8 cellular contexts compared by ENCODE assay signal in the genomic region with DNA sequence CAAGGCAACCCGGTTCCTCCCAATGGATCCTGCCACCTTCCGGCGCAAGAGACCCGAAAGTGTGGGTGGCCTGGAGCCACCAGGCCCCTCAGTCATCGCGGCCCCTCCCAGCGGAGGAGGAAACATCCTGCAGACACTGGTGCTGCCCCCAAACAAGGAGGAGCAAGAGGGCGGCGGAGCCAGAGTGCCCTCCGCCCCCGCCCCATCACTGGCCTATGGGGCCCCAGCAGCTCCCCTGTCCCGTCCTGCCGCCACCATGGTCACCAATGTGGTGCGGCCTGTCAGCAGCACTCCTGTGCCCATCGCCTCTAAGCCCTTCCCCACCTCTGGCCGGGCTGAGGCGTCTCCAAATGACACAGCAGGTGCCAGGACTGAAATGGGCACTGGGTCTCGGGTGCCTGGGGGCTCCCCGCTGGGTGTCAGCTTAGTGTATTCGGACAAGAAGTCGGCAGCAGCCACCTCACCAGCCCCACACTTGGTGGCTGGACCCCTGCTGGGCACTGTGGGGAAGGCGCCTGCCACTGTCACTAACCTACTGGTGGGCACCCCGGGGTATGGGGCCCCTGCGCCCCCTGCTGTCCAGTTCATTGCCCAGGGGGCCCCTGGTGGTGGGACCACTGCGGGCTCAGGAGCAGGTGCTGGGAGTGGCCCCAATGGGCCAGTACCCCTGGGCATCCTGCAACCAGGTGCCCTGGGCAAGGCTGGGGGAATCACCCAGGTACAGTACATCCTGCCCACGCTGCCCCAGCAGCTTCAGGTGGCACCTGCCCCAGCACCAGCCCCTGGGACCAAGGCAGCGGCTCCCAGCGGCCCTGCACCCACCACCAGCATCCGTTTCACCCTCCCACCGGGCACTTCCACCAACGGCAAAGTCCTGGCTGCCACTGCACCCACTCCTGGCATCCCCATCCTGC. TPM values are rescaled to one million over a fixed set of nuclear protein-coding genes. Genes with fewer than 3 reads are reported as not detected.
DNase-seq lines count a peak whose midpoint lies in the region; ATAC-seq, FAIRE-seq and TF ChIP-seq lines count a peak whose summit lies in the region.

No MANE protein-coding gene starts in this region.

- H3K9ac ChIP-seq in IMR-90 (ENCODE audit: low read depth, low read length), result no peak overlapping the region

- no peak overlapping the region for H3K4me2 ChIP-seq in IMR-90 (ENCODE audit: low read depth, low read length)

- H2AK5ac ChIP-seq in IMR-90 (ENCODE audit: low read depth, low read length), result no peak overlapping the region

- H2BK20ac ChIP-seq in IMR-90 (ENCODE audit: low read depth, low read length), result no peak overlapping the region

- H3K79me1 ChIP-seq in IMR-90 (ENCODE audit: low read depth in 1 of 2, low read length in 2 of 2), result peaks cover 15 to 22% of the 10 kb centered on the region in 2 experiments

- H2BK15ac ChIP-seq in IMR-90 (ENCODE audit: low read depth, low read length), result no peak overlapping the region

- H3K4me3 ChIP-seq in CD4-positive, CD25-positive, alpha-beta regulatory T cell (ENCODE audit: low read depth, low read length), result no peak overlapping the region
- no peak overlapping the region for H3K4me3 ChIP-seq in IMR-90 (ENCODE audit: insufficient read depth, low read depth, low read length)
- H3K4me3 ChIP-seq in foreskin fibroblast (ENCODE audit: low read depth in 1 of 2, low read length in 2 of 2), result no peak overlapping the region

- H4K8ac ChIP-seq in IMR-90 (ENCODE audit: low read depth in 2 of 2, low read length in 2 of 2), result no peak overlapping the region

- no peak overlapping the region for H2BK120ac ChIP-seq in IMR-90 (ENCODE audit: low read depth, low read length)

- peaks cover 5% of the 10 kb centered on the region for H3K36me3 Mint-ChIP-seq in CD4-positive, CD25-positive, alpha-beta regulatory T cell
- peaks cover 16% of the 10 kb centered on the region for H3K36me3 Mint-ChIP-seq in activated CD8-positive, alpha-beta memory T cell treated with anti-CD3 and anti-CD28 coated beads, Interleukin-2, amount 10 ng/mL, durations not matched to agents 7 days and 5 days

- FAIRE-seq in frontal cortex (lab: Jason Lieb, UNC), result no peak

- DNase-seq in CD4-positive, CD25-positive, alpha-beta regulatory T cell, result peak; percentile 54 to 60 (median 55)
- DNase-seq in IMR-90, result no peak
- DNase-seq in activated CD8-positive, alpha-beta memory T cell treated with anti-CD3 and anti-CD28 coated beads, Interleukin-2, amount 10 ng/mL, durations not matched to agents 7 days and 5 days, result peak; percentile 70
- peak in 1 of 2 donors; percentile 45 for DNase-seq in foreskin fibroblast
- peak; percentile 30 to 35 for DNase-seq in stimulated activated CD8-positive, alpha-beta memory T cell treated with anti-CD3 and anti-CD28 coated beads, Interleukin-15, amount 100 ng/mL, for 4 hours (ENCODE audit: low read depth in 2 of 2)
- no peak for DNase-seq in NCI-H226
- DNase-seq in frontal cortex (ENCODE audit: low spot score in 2 of 2), result no peak

- peaks cover 14% of the 10 kb centered on the region for H4K20me1 ChIP-seq in IMR-90 (ENCODE audit: insufficient read depth, low read length)

- no peaks in the 10 kb centered on the region for H3K9me3 Mint-ChIP-seq in CD4-positive, CD25-positive, alpha-beta regulatory T cell
- H3K9me3 Mint-ChIP-seq in activated CD8-positive, alpha-beta memory T cell treated with anti-CD3 and anti-CD28 coated beads, Interleukin-2, amount 10 ng/mL, durations not matched to agents 7 days and 5 days (ENCODE audit: low read depth), result no peaks in the 10 kb centered on the region

- BruUV-seq in IMR-90 (replicated peaks; lab: Mats Ljungman, UMichigan), result no TSS peak

- no peak overlapping the region for H3K23ac ChIP-seq in IMR-90 (ENCODE audit: low read depth, low read length)

- no peak overlapping the region for H3K27ac ChIP-seq in CD4-positive, CD25-positive, alpha-beta regulatory T cell (ENCODE audit: insufficient read depth, low read length, poor library complexity, severe bottlenecking)
- H3K27ac ChIP-seq in IMR-90 (ENCODE audit: insufficient read depth, low read length), result no peak overlapping the region

- TF ChIP-seq CTCF in IMR-90 (conservative IDR thresholded peaks at IDR 0.05; ENCODE audit: low read depth, low read length) (peak; percentile 68), foreskin fibroblast (IDR thresholded peaks at IDR 0.05; ENCODE audit: low read depth, low read length) (peak; percentile 51)

- TF ChIP-seq POLR2A in IMR-90 (IDR thresholded peaks at IDR 0.05; ENCODE audit: low read depth, low read length), result no peak

- TF ChIP-seq RAD21 in IMR-90 (IDR thresholded peaks at IDR 0.05; ENCODE audit: low read length), result peak; percentile 68

- peaks cover 4% of the 10 kb centered on the region for H3K4me1 ChIP-seq in CD4-positive, CD25-positive, alpha-beta regulatory T cell (ENCODE audit: control insufficient read depth, insufficient read depth, low read length, poor library complexity, severe bottlenecking)
- H3K4me1 ChIP-seq in IMR-90 (ENCODE audit: control insufficient read depth, insufficient read depth, low read length), result peaks cover 7% of the 10 kb centered on the region; the same call in 1 of the 2 replicates

- H3K14ac ChIP-seq in IMR-90 (replicated peaks; ENCODE audit: low read depth, low read length), result no peak overlapping the region

- dilution Hi-C loops in IMR-90 (cut with HindIII; ENCODE audit: low sequenced_read_pairs, unreplicated experiment), result no loop called here

- H3K4me3 Mint-ChIP-seq in CD4-positive, CD25-positive, alpha-beta regulatory T cell, result no peak overlapping the region
- no peak overlapping the region for H3K4me3 Mint-ChIP-seq in activated CD8-positive, alpha-beta memory T cell treated with anti-CD3 and anti-CD28 coated beads, Interleukin-2, amount 10 ng/mL, durations not matched to agents 7 days and 5 days

- H3K27me3 Mint-ChIP-seq in CD4-positive, CD25-positive, alpha-beta regulatory T cell, result no peaks in the 10 kb centered on the region
- H3K27me3 Mint-ChIP-seq in activated CD8-positive, alpha-beta memory T cell treated with anti-CD3 and anti-CD28 coated beads, Interleukin-2, amount 10 ng/mL, durations not matched to agents 7 days and 5 days, result no peaks in the 10 kb centered on the region

- H3K4me1 Mint-ChIP-seq in CD4-positive, CD25-positive, alpha-beta regulatory T cell, result peaks cover 0 to 24% (median 8%) of the 10 kb centered on the region in 4 donors
- peaks cover 6% of the 10 kb centered on the region for H3K4me1 Mint-ChIP-seq in activated CD8-positive, alpha-beta memory T cell treated with anti-CD3 and anti-CD28 coated beads, Interleukin-2, amount 10 ng/mL, durations not matched to agents 7 days and 5 days

- H2AK9ac ChIP-seq in IMR-90 (replicated peaks; ENCODE audit: low read depth, low read length, poor library complexity), result peak overlapping the region; percentile 55

- no peak overlapping the region for H2BK5ac ChIP-seq in IMR-90 (ENCODE audit: low read depth, low read length, poor library complexity, severe bottlenecking)

- H3K4ac ChIP-seq in IMR-90 (ENCODE audit: low read depth, low read length), result no peak overlapping the region

- H3K18ac ChIP-seq in IMR-90 (ENCODE audit: low read depth, low read length), result no peak overlapping the region

- no peaks in the 10 kb centered on the region for H3K27me3 ChIP-seq in CD4-positive, CD25-positive, alpha-beta regulatory T cell (ENCODE audit: control insufficient read depth, insufficient read depth, low read length)
- no peaks in the 10 kb centered on the region for H3K27me3 ChIP-seq in IMR-90 (ENCODE audit: control insufficient read depth, insufficient read depth, low read length)

- H4K5ac ChIP-seq in IMR-90 (ENCODE audit: low read depth, low read length), result no peak overlapping the region

- intact Hi-C loops in IMR-90 (cut with micrococcal nuclease), result no loop called here

- in situ Hi-C loops in IMR-90 (cut with MboI; ENCODE audit: low sequenced_read_pairs), result no loop called here

- H3K9me3 ChIP-seq in CD4-positive, CD25-positive, alpha-beta regulatory T cell (ENCODE audit: control insufficient read depth in 2 of 2, low read length in 2 of 2), result no peaks in the 10 kb centered on the region
- no peaks in the 10 kb centered on the region for H3K9me3 ChIP-seq in IMR-90 (ENCODE audit: control insufficient read depth, insufficient read depth, low read length)

- no peak overlapping the region for H3K56ac ChIP-seq in IMR-90 (ENCODE audit: extremely low read depth, insufficient read depth, low read length)

- no peak overlapping the region for H3K27ac Mint-ChIP-seq in CD4-positive, CD25-positive, alpha-beta regulatory T cell
- H3K27ac Mint-ChIP-seq in activated CD8-positive, alpha-beta memory T cell treated with anti-CD3 and anti-CD28 coated beads, Interleukin-2, amount 10 ng/mL, durations not matched to agents 7 days and 5 days, result no peak overlapping the region

- peaks cover 54% of the 10 kb centered on the region for H3K36me3 ChIP-seq in CD4-positive, CD25-positive, alpha-beta regulatory T cell (ENCODE audit: control insufficient read depth, insufficient read depth, low read length)
- peaks cover 76% of the 10 kb centered on the region for H3K36me3 ChIP-seq in IMR-90 (ENCODE audit: control insufficient read depth, insufficient read depth, low read length)

- POLR2A ChIA-PET in IMR-90 (lab: Charles Lee; ENCODE audit: unreplicated experiment), result no interaction called here

- no peak overlapping the region for H4K91ac ChIP-seq in IMR-90 (ENCODE audit: insufficient read depth, low read depth, low read length)

- 91% methylated on average over 19 of the region's 31 CpGs; no CpG with 5 or more reads in 1 of the 2 experiments for WGBS in IMR-90 (ENCODE audit: extremely low coverage in 2 of 2, insufficient read length in 1 of 2), 2 experiments

- peak overlapping the region; percentile 58 for H2AFZ ChIP-seq in IMR-90 (replicated peaks; ENCODE audit: low read length, poor library complexity)

- peak; percentile 70 to 78 for ATAC-seq in CD4-positive, CD25-positive, alpha-beta regulatory T cell (ENCODE audit: low read depth in 2 of 2)
- ATAC-seq in IMR-90 (ENCODE audit: low read depth) (peak; percentile 46), GM21526 (IDR thresholded peaks at IDR 0.05; ENCODE audit: low FRiP score, unreplicated experiment) (no peak)
- ATAC-seq in activated CD8-positive, alpha-beta memory T cell treated with anti-CD3 and anti-CD28 coated beads, Interleukin-2, amount 10 ng/mL, durations not matched to agents 7 days and 5 days, result peak; percentile 72

- CTCF ChIA-PET in IMR-90 (lab: Yijun Ruan, JAX), result no interaction called here
- CTCF ChIA-PET in activated CD8-positive, alpha-beta memory T cell treated with anti-CD3 and anti-CD28 coated beads, Interleukin-2, amount 10 ng/mL, durations not matched to agents 7 days and 5 days (lab: Charles Lee), result no interaction called here

- peaks cover 4% of the 10 kb centered on the region; the same call in 1 of the 2 replicates for H3K9me1 ChIP-seq in IMR-90 (ENCODE audit: insufficient read depth, low read length)

RNA-seq across cellular contexts. Expression of a gene that starts 11.2 kb away (rescaled TPM):
- total RNA-seq in CD4-positive, CD25-positive, alpha-beta regulatory T cell, result not detected
- polyA plus RNA-seq in CD4-positive, CD25-positive, alpha-beta regulatory T cell, result under 1 TPM; 0.10 to 0.83 (median 0.21) TPM
- total RNA-seq in IMR-90 (2012; rRNA removed), result 0.28 and 0.36 TPM in 2 replicates
- polyA plus RNA-seq in IMR-90 (2012; rRNA removed), result 1.6 and 1.8 TPM in 2 replicates
- 0.79 and 1.7 TPM in 2 replicates for polyA plus RNA-seq in IMR-90 (2012; cell fraction: cytosol; rRNA removed)
- polyA plus RNA-seq in IMR-90 (2012; cell fraction: nucleus; rRNA removed; ENCODE audit: low replicate concordance), result 0.60 and 1.5 TPM in 2 replicates
- 1 to 10 TPM in 1 of 2 experiments, under 1 TPM in 1; 0.89 to 1.1 TPM for total RNA-seq in activated CD8-positive, alpha-beta memory T cell treated with anti-CD3 and anti-CD28 coated beads, Interleukin-2, amount 10 ng/mL, durations not matched to agents 7 days and 5 days
- 2.0 TPM for total RNA-seq in frontal cortex

RNA-seq across cellular contexts. Expression of a gene that starts 11.6 kb away (rescaled TPM):
- 27.5 TPM for total RNA-seq in CD4-positive, CD25-positive, alpha-beta regulatory T cell
- polyA plus RNA-seq in CD4-positive, CD25-positive, alpha-beta regulatory T cell, result 10 to 100 TPM; 54.5 to 71.6 (median 59.8) TPM
- total RNA-seq in IMR-90 (2012; rRNA removed) (71.2 and 76.4 TPM in 2 replicates), frontal cortex (242 TPM)
- 64.3 and 69.7 TPM in 2 replicates for polyA plus RNA-seq in IMR-90 (2012; rRNA removed)
- 92.1 and 108 TPM in 2 replicates for polyA plus RNA-seq in IMR-90 (2012; cell fraction: cytosol; rRNA removed)
- 40.0 and 79.4 TPM in 2 replicates for polyA plus RNA-seq in IMR-90 (2012; cell fraction: nucleus; rRNA removed; ENCODE audit: low replicate concordance)
- 10 to 100 TPM; 38.0 to 38.9 TPM for total RNA-seq in activated CD8-positive, alpha-beta memory T cell treated with anti-CD3 and anti-CD28 coated beads, Interleukin-2, amount 10 ng/mL, durations not matched to agents 7 days and 5 days

RNA-seq across cellular contexts. Expression of a gene that starts 21.7 kb away (rescaled TPM):
- 124 TPM for total RNA-seq in CD4-positive, CD25-positive, alpha-beta regulatory T cell
- under 1 TPM; 0.41 to 0.91 (median 0.68) TPM for polyA plus RNA-seq in CD4-positive, CD25-positive, alpha-beta regulatory T cell
- 1.8 and 2.5 TPM in 2 replicates for total RNA-seq in IMR-90 (2012; rRNA removed)
- polyA plus RNA-seq in IMR-90 (2012; rRNA removed), result 23.2 and 27.3 TPM in 2 replicates
- 20.0 and 22.5 TPM in 2 replicates for polyA plus RNA-seq in IMR-90 (2012; cell fraction: cytosol; rRNA removed)
- polyA plus RNA-seq in IMR-90 (2012; cell fraction: nucleus; rRNA removed; ENCODE audit: low replicate concordance), result 50.1 and 139 TPM in 2 replicates
- 10 to 100 TPM; 67.3 to 77.3 TPM for total RNA-seq in activated CD8-positive, alpha-beta memory T cell treated with anti-CD3 and anti-CD28 coated beads, Interleukin-2, amount 10 ng/mL, durations not matched to agents 7 days and 5 days
- 15.5 TPM for total RNA-seq in frontal cortex

RNA-seq across cellular contexts. Expression of a gene that starts 22.3 kb away (rescaled TPM):
- total RNA-seq in CD4-positive, CD25-positive, alpha-beta regulatory T cell, result not detected
- not detected for polyA plus RNA-seq in CD4-positive, CD25-positive, alpha-beta regulatory T cell
- total RNA-seq in IMR-90 (2012; rRNA removed) (under 0.01 and 2.5 TPM in 2 replicates), frontal cortex (35.1 TPM)
- polyA plus RNA-seq in IMR-90 (2012; rRNA removed), result 0.09 and 0.41 TPM in 2 replicates
- polyA plus RNA-seq in IMR-90 (2012; cell fraction: cytosol; rRNA removed), result 0.10 and 0.20 TPM in 2 replicates
- polyA plus RNA-seq in IMR-90 (2012; cell fraction: nucleus; rRNA removed; ENCODE audit: low replicate concordance), result 1.5 and 2.9 TPM in 2 replicates
- total RNA-seq in activated CD8-positive, alpha-beta memory T cell treated with anti-CD3 and anti-CD28 coated beads, Interleukin-2, amount 10 ng/mL, durations not matched to agents 7 days and 5 days, result 1 to 10 TPM in 1 of 2 experiments, under 1 TPM in 1; 0.15 to 1.1 TPM

RNA-seq across cellular contexts. Expression of a gene that starts 34.7 kb away (rescaled TPM):
- total RNA-seq in CD4-positive, CD25-positive, alpha-beta regulatory T cell, result 6.5 TPM
- under 1 TPM; 0.18 to 0.23 (median 0.20) TPM for polyA plus RNA-seq in CD4-positive, CD25-positive, alpha-beta regulatory T cell
- total RNA-seq in IMR-90 (2012; rRNA removed) (2.3 and 2.5 TPM in 2 replicates), frontal cortex (35.9 TPM)
- polyA plus RNA-seq in IMR-90 (2012; rRNA removed), result 12.5 and 13.7 TPM in 2 replicates
- 7.6 and 17.1 TPM in 2 replicates for polyA plus RNA-seq in IMR-90 (2012; cell fraction: cytosol; rRNA removed)
- 17.5 and 26.7 TPM in 2 replicates for polyA plus RNA-seq in IMR-90 (2012; cell fraction: nucleus; rRNA removed; ENCODE audit: low replicate concordance)
- 1 to 10 TPM; 6.5 TPM for total RNA-seq in activated CD8-positive, alpha-beta memory T cell treated with anti-CD3 and anti-CD28 coated beads, Interleukin-2, amount 10 ng/mL, durations not matched to agents 7 days and 5 days

Comparison
In these comparisons a context has a peak if more than half of its experiments do, and no peak if none do; other contexts are left out.
1. DNase-seq: peak in CD4-positive, CD25-positive, alpha-beta regulatory T cell (3 of 3), activated CD8-positive, alpha-beta memory T cell treated with anti-CD3 and anti-CD28 coated beads, Interleukin-2, amount 10 ng/mL, durations not matched to agents 7 days and 5 days (single experiment) and stimulated activated CD8-positive, alpha-beta memory T cell treated with anti-CD3 and anti-CD28 coated beads, Interleukin-15, amount 100 ng/mL, for 4 hours (2 of 2); none in IMR-90 (single experiment), NCI-H226 (single experiment) and frontal cortex (0 of 2).